In the genomic region with DNA sequence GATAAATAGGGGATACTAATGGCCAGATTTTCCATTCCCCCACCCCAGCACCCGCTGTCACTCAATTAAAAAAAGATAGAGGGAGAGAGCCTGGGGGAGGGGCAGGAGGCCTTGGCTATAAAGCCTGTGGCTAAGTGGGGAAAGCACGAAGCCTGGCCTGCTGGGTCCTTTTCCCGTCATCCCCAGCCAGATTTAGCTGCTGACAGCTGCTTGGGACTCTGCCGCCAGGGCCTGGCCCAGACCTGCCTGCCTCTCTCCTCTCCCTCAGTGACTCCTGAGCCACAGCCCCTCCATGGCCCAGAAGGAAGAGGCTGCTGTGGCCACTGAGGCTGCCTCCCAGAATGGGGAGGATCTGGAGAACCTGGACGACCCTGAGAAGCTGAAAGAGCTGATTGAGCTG, we compare ENCODE assay signal across 13 cellular contexts. TPM values are rescaled to one million over a fixed set of nuclear protein-coding genes. Genes with fewer than 3 reads are reported as not detected.
DNase-seq lines count a peak whose midpoint lies in the region; ATAC-seq and TF ChIP-seq lines count a peak whose summit lies in the region.
"Had no signal": no experiment of that assay in that cellular context is flagged by ENCODE, and none has a peak within 500 bp of the region (broad histone marks: within the 10 kb centered on the region; RNA-seq: fewer than 3 reads in every experiment).

A gene (plus strand): TSS at position 147 of the 400 bp plus-strand sequence. CDS start 146 bp downstream, at position 293.

- POLR2A ChIA-PET in CD8-positive, alpha-beta memory T cell (lab: Charles Lee) = interaction anchor here (0.9 kb wide), 1 partner anchor 19 kb away, joined by 3 read pairs; a partner anchor contains a TSS

- H3K27me3 ChIP-seq in CD8-positive, alpha-beta memory T cell (ENCODE audit: insufficient read depth, low read length, poor library complexity, severe bottlenecking) = no peaks in the 10 kb centered on the region
- H3K27me3 ChIP-seq in spleen (replicated peaks in 1 of 7) = no peaks in the 10 kb centered on the region

- peaks cover 0 to 44% (median 18%) of the 10 kb centered on the region in 3 donors for H3K36me3 Mint-ChIP-seq in CD8-positive, alpha-beta memory T cell
- peaks cover 37% of the 10 kb centered on the region for H3K36me3 Mint-ChIP-seq in dendritic cell treated with granulocyte-macrophage colony-stimulating factor and Interleukin-4, amounts not matched to agents 40 ng/mL and 50 ng/mL, for 4 days (ENCODE audit: low read depth)
- peaks cover 6% of the 10 kb centered on the region for H3K36me3 Mint-ChIP-seq in natural killer cell treated with Interleukin-12 subunit alpha and Interleukin-12 subunit beta and Interleukin-15 and Interleukin-18, amount 100 ng/mL, for 72 hours

- H3K27ac Mint-ChIP-seq in CD8-positive, alpha-beta memory T cell = peak within 1 kb of the TSS in 6 of 8 donors; percentile 4 to 81 (median 56)
- H3K27ac Mint-ChIP-seq in dendritic cell treated with granulocyte-macrophage colony-stimulating factor and Interleukin-4, amounts not matched to agents 40 ng/mL and 50 ng/mL, for 4 days = peak within 1 kb of the TSS; percentile 70
- peak within 1 kb of the TSS; percentile 32 to 74 for H3K27ac Mint-ChIP-seq in natural killer cell treated with Interleukin-12 subunit alpha and Interleukin-12 subunit beta and Interleukin-15 and Interleukin-18, amount 100 ng/mL, for 72 hours
- H3K27ac Mint-ChIP-seq: activated naive CD4-positive, alpha-beta T cell treated with anti-CD3 and anti-CD28 coated beads for 36 hours; endodermal cell had no signal

- no peak for TF ChIP-seq CTCF in spleen (IDR thresholded peaks at IDR 0.05 in 8 of 11, conservative IDR thresholded peaks at IDR 0.05 in 3 of 11)

- H3K36me3 ChIP-seq in CD8-positive, alpha-beta memory T cell (ENCODE audit: insufficient read depth, low read length) = no peaks in the 10 kb centered on the region
- H3K36me3 ChIP-seq in spleen = peaks cover 0 to 38% (median 4%) of the 10 kb centered on the region in 6 donors

- H3K4me1 Mint-ChIP-seq in CD8-positive, alpha-beta memory T cell = peaks cover 14 to 17% (median 14%) of the 10 kb centered on the region in 3 donors
- peaks cover 44% of the 10 kb centered on the region for H3K4me1 Mint-ChIP-seq in dendritic cell treated with granulocyte-macrophage colony-stimulating factor and Interleukin-4, amounts not matched to agents 40 ng/mL and 50 ng/mL, for 4 days (ENCODE audit: low read depth)
- peaks cover 14 to 18% of the 10 kb centered on the region in 2 donors for H3K4me1 Mint-ChIP-seq in natural killer cell treated with Interleukin-12 subunit alpha and Interleukin-12 subunit beta and Interleukin-15 and Interleukin-18, amount 100 ng/mL, for 72 hours (ENCODE audit: low read depth in 2 of 2)

- intact Hi-C loops in dendritic cell treated with granulocyte-macrophage colony-stimulating factor and Interleukin-4, amounts not matched to agents 40 ng/mL and 50 ng/mL, for 4 days (cut with micrococcal nuclease) = no loop called here
- intact Hi-C loops in spleen (cut with DNase I; ENCODE audit: low total_unique reads) = no loop called here

- no peak within 1 kb of the TSS for H3K27ac ChIP-seq in CD8-positive, alpha-beta memory T cell (ENCODE audit: low read depth, low read length)
- peak within 1 kb of the TSS in 1 of 8 donors; percentile 23 for H3K27ac ChIP-seq in spleen

- no peak for ATAC-seq in natural killer cell treated with Interleukin-12 subunit alpha and Interleukin-12 subunit beta and Interleukin-15 and Interleukin-18, amount 100 ng/mL, for 72 hours
- ATAC-seq in GM21825 (IDR thresholded peaks at IDR 0.05; ENCODE audit: unreplicated experiment) = no peak
- ATAC-seq: HCT116 had no signal

- H3K9me3 Mint-ChIP-seq in CD8-positive, alpha-beta memory T cell = no peaks in the 10 kb centered on the region
- no peaks in the 10 kb centered on the region for H3K9me3 Mint-ChIP-seq in dendritic cell treated with granulocyte-macrophage colony-stimulating factor and Interleukin-4, amounts not matched to agents 40 ng/mL and 50 ng/mL, for 4 days
- no peaks in the 10 kb centered on the region for H3K9me3 Mint-ChIP-seq in natural killer cell treated with Interleukin-12 subunit alpha and Interleukin-12 subunit beta and Interleukin-15 and Interleukin-18, amount 100 ng/mL, for 72 hours
- H3K9me3 Mint-ChIP-seq: activated naive CD4-positive, alpha-beta T cell treated with anti-CD3 and anti-CD28 coated beads for 36 hours; endodermal cell had no signal

- no peak for TF ChIP-seq POLR2A in spleen (IDR thresholded peaks at IDR 0.05)

- 81 to 93% (median 91%) methylated on average over 5 of the region's 5 CpGs for WGBS in spleen, 5 donors

- H3K9me3 ChIP-seq in CD8-positive, alpha-beta memory T cell (ENCODE audit: low read length) = no peaks in the 10 kb centered on the region
- no peaks in the 10 kb centered on the region for H3K9me3 ChIP-seq in spleen

- no peak for DNase-seq in CD8-positive, alpha-beta memory T cell
- peak; percentile 26 for DNase-seq in NCI-H2171 (lab: John Stamatoyannopoulos, UW)
- no peak for DNase-seq in natural killer cell treated with Interleukin-12 subunit alpha and Interleukin-12 subunit beta and Interleukin-15 and Interleukin-18, amount 100 ng/mL, for 72 hours (ENCODE audit: low spot score)
- no peak for DNase-seq in DMS153 (lab: John Stamatoyannopoulos, UW)
- no peak for DNase-seq in GF-D8 (lab: John Stamatoyannopoulos, UW)
- DNase-seq in spleen = no peak
- DNase-seq: activated naive CD4-positive, alpha-beta T cell treated with anti-CD3 and anti-CD28 coated beads for 36 hours; endodermal cell; NCI-H526 had no signal

- peaks cover 18% of the 10 kb centered on the region for H3K4me1 ChIP-seq in CD8-positive, alpha-beta memory T cell (ENCODE audit: insufficient read depth, low read length)
- H3K4me1 ChIP-seq in spleen = peaks cover 6 to 16% (median 12%) of the 10 kb centered on the region in 6 donors

- peak within 1 kb of the TSS in 5 of 7 donors; percentile 3 to 48 (median 15) for H3K4me3 Mint-ChIP-seq in CD8-positive, alpha-beta memory T cell
- H3K4me3 Mint-ChIP-seq in dendritic cell treated with granulocyte-macrophage colony-stimulating factor and Interleukin-4, amounts not matched to agents 40 ng/mL and 50 ng/mL, for 4 days = no peak within 1 kb of the TSS
- peak within 1 kb of the TSS; percentile 16 for H3K4me3 Mint-ChIP-seq in natural killer cell treated with Interleukin-12 subunit alpha and Interleukin-12 subunit beta and Interleukin-15 and Interleukin-18, amount 100 ng/mL, for 72 hours
- H3K4me3 Mint-ChIP-seq: activated naive CD4-positive, alpha-beta T cell treated with anti-CD3 and anti-CD28 coated beads for 36 hours; endodermal cell had no signal

- CTCF ChIA-PET in CD8-positive, alpha-beta memory T cell (lab: Charles Lee) = interaction anchor here (0.6 to 5.0 kb wide), 3 partner anchors 15 to 25 kb away, joined by 3 to 22 read pairs (median 5); no protein-coding TSS in a partner anchor

- H3K27me3 Mint-ChIP-seq in CD8-positive, alpha-beta memory T cell = no peaks in the 10 kb centered on the region
- no peaks in the 10 kb centered on the region for H3K27me3 Mint-ChIP-seq in dendritic cell treated with granulocyte-macrophage colony-stimulating factor and Interleukin-4, amounts not matched to agents 40 ng/mL and 50 ng/mL, for 4 days
- no peaks in the 10 kb centered on the region for H3K27me3 Mint-ChIP-seq in natural killer cell treated with Interleukin-12 subunit alpha and Interleukin-12 subunit beta and Interleukin-15 and Interleukin-18, amount 100 ng/mL, for 72 hours

- H3K4me3 ChIP-seq in CD8-positive, alpha-beta memory T cell (ENCODE audit: low read length) = peak within 1 kb of the TSS; percentile 13
- H3K4me3 ChIP-seq in spleen = no peak within 1 kb of the TSS

RNA-seq across cellular contexts. Expression of the gene that starts here (rescaled TPM):
- total RNA-seq in CD8-positive, alpha-beta memory T cell = not detected
- not detected for polyA plus RNA-seq in CD8-positive, alpha-beta memory T cell
- not detected for total RNA-seq in natural killer cell treated with Interleukin-12 subunit alpha and Interleukin-12 subunit beta and Interleukin-15 and Interleukin-18, amount 100 ng/mL, for 72 hours
- total RNA-seq in spleen = under 1 TPM in 1 of 7 donors, not detected in 6; 0.23 TPM
- polyA plus RNA-seq in spleen = not detected
- total RNA-seq: activated naive CD4-positive, alpha-beta T cell treated with anti-CD3 and anti-CD28 coated beads for 36 hours; mononuclear cell had no signal
